In genomic region chr2:226354434-226354833, GRCh38 we compare ENCODE assay signal across 15 cellular contexts.
DNase-seq lines count a peak whose midpoint lies in the region; ATAC-seq and TF ChIP-seq lines count a peak whose summit lies in the region.
"Had no signal": no experiment of that assay in that cellular context is flagged by ENCODE, and none has a peak within 500 bp of the region (broad histone marks: within the 10 kb centered on the region; RNA-seq: fewer than 3 reads in every experiment).

No MANE protein-coding gene starts in this region.

- H3K27ac Mint-ChIP-seq in HFFc6 = peak overlapping the region; percentile 33; the same call in 1 of the 2 replicates
- H3K27ac Mint-ChIP-seq: activated naive CD4-positive, alpha-beta T cell treated with anti-CD3 and anti-CD28 coated beads, Interleukin-2, amount 10 ng/mL, durations not matched to agents 7 days and 5 days had no signal

- H3K27ac ChIP-seq in WERI-Rb-1 (no peak overlapping the region), hepatocyte (no peak overlapping the region)

- H3K27me3 ChIP-seq in WERI-Rb-1 (ENCODE audit: insufficient read depth, low read depth, severe bottlenecking) (no peaks in the 10 kb centered on the region), hepatocyte (no peaks in the 10 kb centered on the region)

- no peak overlapping the region for H3K4me3 ChIP-seq in WERI-Rb-1 (ENCODE audit: low read depth, low read length)
- H3K4me3 ChIP-seq in hepatocyte = no peak overlapping the region

- no peaks in the 10 kb centered on the region for H3K36me3 Mint-ChIP-seq in HFFc6 (ENCODE audit: low read depth)
- H3K36me3 Mint-ChIP-seq: activated naive CD4-positive, alpha-beta T cell treated with anti-CD3 and anti-CD28 coated beads, Interleukin-2, amount 10 ng/mL, durations not matched to agents 7 days and 5 days had no signal

- H3K9me3 ChIP-seq in WERI-Rb-1 (ENCODE audit: severe bottlenecking) (no peaks in the 10 kb centered on the region), hepatocyte (ENCODE audit: low read depth) (no peaks in the 10 kb centered on the region)

- H4K20me1 ChIP-seq in hepatocyte (ENCODE audit: insufficient read depth, poor library complexity, severe bottlenecking) = no peaks in the 10 kb centered on the region

- DNase-seq in A172 (ENCODE audit: low spot score) = peak; percentile 14
- DNase-seq in HFFc6 = peak; percentile 50
- peak; percentile 16 for DNase-seq in WERI-Rb-1
- peak; percentile 9 for DNase-seq in hepatocyte (ENCODE audit: low spot score)
- no peak for DNase-seq in stimulated activated CD4-positive, alpha-beta T cell treated with anti-CD3 and anti-CD28 coated beads, Interleukin-2, amount 100 ng/mL, for 48 hours
- no peak for DNase-seq in ureter (ENCODE audit: low spot score)
- DNase-seq in hepatic stellate cell (ENCODE audit: low spot score) = no peak
- DNase-seq: activated CD4-positive, alpha-beta T cell treated with anti-CD3 and anti-CD28 coated beads for 1 hour; activated CD8-positive, alpha-beta memory T cell treated with anti-CD3 and anti-CD28 coated beads, Interleukin-2, amount 50 U/mL, for 4 hours; activated naive CD4-positive, alpha-beta T cell treated with anti-CD3 and anti-CD28 coated beads, Interleukin-2, amount 10 ng/mL, durations not matched to agents 7 days and 5 days; cerebellar nuclear complex; NCI-H2227 treated with DMSO at 0.1 percent for 48 hours; OCI-M1; SW 1271 had no signal

- no peaks in the 10 kb centered on the region for H3K4me1 ChIP-seq in hepatocyte (ENCODE audit: insufficient read depth)

- TF ChIP-seq CTCF in HFFc6 (IDR thresholded peaks at IDR 0.05) = no peak
- no peak for TF ChIP-seq CTCF in WERI-Rb-1 (IDR thresholded peaks at IDR 0.05; ENCODE audit: low read depth, low read length)
- no peak for TF ChIP-seq CTCF in hepatocyte (IDR thresholded peaks at IDR 0.05; ENCODE audit: poor library complexity)

- no peaks in the 10 kb centered on the region for H3K27me3 Mint-ChIP-seq in HFFc6 (ENCODE audit: insufficient read depth)

- H2AFZ ChIP-seq in hepatocyte = no peak overlapping the region

- no peak overlapping the region for H3K4me2 ChIP-seq in hepatocyte

- H3K9me2 ChIP-seq in hepatocyte (replicated peaks; ENCODE audit: insufficient read depth) = no peaks in the 10 kb centered on the region

- no peaks in the 10 kb centered on the region for H3K79me2 ChIP-seq in hepatocyte

- H3K36me3 ChIP-seq in WERI-Rb-1 (no peaks in the 10 kb centered on the region), hepatocyte (replicated peaks; ENCODE audit: insufficient read depth, low read depth) (no peaks in the 10 kb centered on the region)

- peaks cover 7% of the 10 kb centered on the region for H3K4me1 Mint-ChIP-seq in HFFc6 (ENCODE audit: low read depth)
- H3K4me1 Mint-ChIP-seq: activated naive CD4-positive, alpha-beta T cell treated with anti-CD3 and anti-CD28 coated beads, Interleukin-2, amount 10 ng/mL, durations not matched to agents 7 days and 5 days had no signal

- no peak overlapping the region for H3K4me3 Mint-ChIP-seq in HFFc6
- H3K4me3 Mint-ChIP-seq: activated naive CD4-positive, alpha-beta T cell treated with anti-CD3 and anti-CD28 coated beads, Interleukin-2, amount 10 ng/mL, durations not matched to agents 7 days and 5 days had no signal

- H3K9me3 Mint-ChIP-seq in HFFc6 = no peaks in the 10 kb centered on the region
- H3K9me3 Mint-ChIP-seq: activated naive CD4-positive, alpha-beta T cell treated with anti-CD3 and anti-CD28 coated beads, Interleukin-2, amount 10 ng/mL, durations not matched to agents 7 days and 5 days had no signal

- ATAC-seq in HG02678 (IDR thresholded peaks at IDR 0.05; ENCODE audit: unreplicated experiment) = no peak

Comparison
In these comparisons a context has a peak if more than half of its experiments do, and no peak if none do; other contexts are left out.
1. DNase-seq: peak in A172 (single experiment), HFFc6 (single experiment), WERI-Rb-1 (single experiment) and hepatocyte (single experiment); none in stimulated activated CD4-positive, alpha-beta T cell treated with anti-CD3 and anti-CD28 coated beads, Interleukin-2, amount 100 ng/mL, for 48 hours (0 of 2), ureter (single experiment) and hepatic stellate cell (single experiment).